In genomic region chr1:60970081-60970509, GRCh38 we compare ENCODE assay signal across 9 cellular contexts.
DNase-seq lines count a peak whose midpoint lies in the region; ATAC-seq, FAIRE-seq and TF ChIP-seq lines count a peak whose summit lies in the region.
"Had no signal": no experiment of that assay in that cellular context is flagged by ENCODE, and none has a peak within 500 bp of the region (broad histone marks: within the 10 kb centered on the region; RNA-seq: fewer than 3 reads in every experiment).

No MANE protein-coding gene starts in this region.

- DNase-seq in NCI-H2107 treated with DMSO at 0.1 percent for 48 hours (lab: John Stamatoyannopoulos, UW; ENCODE audit: unreplicated experiment) (peak; percentile 48), NCI-H2107 (lab: John Stamatoyannopoulos, UW) (no peak), K562 (ENCODE audit: extremely low read depth in 1 of 4, low spot score in 3 of 4) (peak in 2 of 4 experiments; percentile 52 to 55), kidney glomerular epithelial cell (lab: John Stamatoyannopoulos, UW) (peak; percentile 29), vagina (ENCODE audit: extremely low spot score in 2 of 2) (no peak), mesenteric fat pad (ENCODE audit: low spot score) (no peak)
- DNase-seq in activated CD8-positive, alpha-beta T cell treated with anti-CD3 and anti-CD28 coated beads, Interleukin-2, amount 10 ng/mL, durations not matched to agents 7 days and 5 days: no peak
- DNase-seq: NCI-H2171 had no signal

- H3K9me3 ChIP-seq in K562 (replicated peaks; ENCODE audit: control insufficient read depth, insufficient read depth, low read depth, low read length): peaks cover 8% of the 10 kb centered on the region
- H3K9me3 ChIP-seq in vagina: no peaks in the 10 kb centered on the region

- CTCF ChIA-PET in K562 (lab: Yijun Ruan, JAX; ENCODE audit: low intra/inter-chr PET ratio): interaction anchor here (0.8 to 1.3 kb wide), 2 partner anchors 619 to 883 kb away, joined by 3 to 5 read pairs; no protein-coding TSS in a partner anchor
- CTCF ChIA-PET in activated CD8-positive, alpha-beta T cell treated with anti-CD3 and anti-CD28 coated beads, Interleukin-2, amount 10 ng/mL, durations not matched to agents 7 days and 5 days (lab: Charles Lee): no interaction called here

- H3K4me3 Mint-ChIP-seq in activated CD8-positive, alpha-beta T cell treated with anti-CD3 and anti-CD28 coated beads, Interleukin-2, amount 10 ng/mL, durations not matched to agents 7 days and 5 days: no peak overlapping the region

- peak overlapping the region; percentile 67 for H2AFZ ChIP-seq in K562 (ENCODE audit: low read depth, low read length)

- no TSS peak for BruUV-seq in K562 (replicated peaks; lab: Mats Ljungman, UMichigan)

- H3K27ac Mint-ChIP-seq in activated CD8-positive, alpha-beta T cell treated with anti-CD3 and anti-CD28 coated beads, Interleukin-2, amount 10 ng/mL, durations not matched to agents 7 days and 5 days: no peak overlapping the region

- TF ChIP-seq EP300 in K562 (IDR thresholded peaks at IDR 0.05; ENCODE audit: low read length): no peak

- H3K4me3 ChIP-seq in K562 (no peak overlapping the region), vagina (no peak overlapping the region)

- H3K36me3 Mint-ChIP-seq in activated CD8-positive, alpha-beta T cell treated with anti-CD3 and anti-CD28 coated beads, Interleukin-2, amount 10 ng/mL, durations not matched to agents 7 days and 5 days (ENCODE audit: low read depth): no peaks in the 10 kb centered on the region

- H3K27me3 ChIP-seq in K562 (ENCODE audit: control insufficient read depth in 2 of 2, insufficient read depth in 2 of 2, low read length in 2 of 2): no peaks in the 10 kb centered on the region
- H3K27me3 ChIP-seq in vagina: no peaks in the 10 kb centered on the region

- H3K9me3 Mint-ChIP-seq in activated CD8-positive, alpha-beta T cell treated with anti-CD3 and anti-CD28 coated beads, Interleukin-2, amount 10 ng/mL, durations not matched to agents 7 days and 5 days (ENCODE audit: insufficient read depth): peaks cover 17% of the 10 kb centered on the region

- no peak for TF ChIP-seq POLR2A in K562 (conservative IDR thresholded peaks at IDR 0.05)
- TF ChIP-seq POLR2A in vagina (IDR thresholded peaks at IDR 0.05): no peak

- ATAC-seq in K562 (peak; percentile 83), HG03139 (IDR thresholded peaks at IDR 0.05; ENCODE audit: unreplicated experiment) (no peak)
- ATAC-seq in activated CD8-positive, alpha-beta T cell treated with anti-CD3 and anti-CD28 coated beads, Interleukin-2, amount 10 ng/mL, durations not matched to agents 7 days and 5 days: no peak

- H3K4me1 ChIP-seq in K562 (replicated peaks in 1 of 2; ENCODE audit: control insufficient read depth in 2 of 2, insufficient read depth in 2 of 2, low read length in 2 of 2) (peaks cover 3 to 20% of the 10 kb centered on the region in 2 experiments; a peak in 4 of 5 replicates), vagina (no peaks in the 10 kb centered on the region)

- H3K27ac ChIP-seq in K562 (ENCODE audit: extremely low read depth, low read depth, low read length): no peak overlapping the region
- H3K27ac ChIP-seq in vagina: no peak overlapping the region

- peak; percentile 85 for FAIRE-seq in K562 (lab: Jason Lieb, UNC)

- WGBS in K562 (ENCODE audit: insufficient coverage, low coverage, missing lambda C conversion rate): 6% methylated on average over 7 of the region's 7 CpGs

- POLR2A ChIA-PET in K562 (lab: Yijun Ruan, JAX): no interaction called here
- POLR2A ChIA-PET in activated CD8-positive, alpha-beta T cell treated with anti-CD3 and anti-CD28 coated beads, Interleukin-2, amount 10 ng/mL, durations not matched to agents 7 days and 5 days (lab: Charles Lee): no interaction called here

- in situ Hi-C loops in K562 (cut with MboI): loop anchor here (10.0 kb wide), 3 partner anchors 475 to 875 kb away; no protein-coding TSS in a partner anchor

- no peaks in the 10 kb centered on the region for H3K9me1 ChIP-seq in K562 (ENCODE audit: control insufficient read depth, insufficient read depth, low read length)

- TF ChIP-seq RAD21 in K562 (CRISPR knock-in tag; conservative IDR thresholded peaks at IDR 0.05 in 1 of 2, IDR thresholded peaks at IDR 0.05 in 1 of 2): peak; percentile 76 to 89

- intact Hi-C loops in K562 (cut with micrococcal nuclease): loop anchor here (1.0 to 10.0 kb wide), 7 partner anchors 115 to 998 kb away; partner anchors contain the start of genes NFIA and TM2D1
- intact Hi-C loops in vagina (cut with DNase I): loop anchor here (5.0 to 10.0 kb wide), 2 partner anchors 72 to 245 kb away; no protein-coding TSS in a partner anchor

- no peaks in the 10 kb centered on the region for H4K20me1 ChIP-seq in K562 (replicated peaks; ENCODE audit: control insufficient read depth, insufficient read depth, low read length)

- peaks cover 10% of the 10 kb centered on the region for H3K27me3 Mint-ChIP-seq in activated CD8-positive, alpha-beta T cell treated with anti-CD3 and anti-CD28 coated beads, Interleukin-2, amount 10 ng/mL, durations not matched to agents 7 days and 5 days (ENCODE audit: low read depth)

- no peaks in the 10 kb centered on the region for H3K79me2 ChIP-seq in K562 (ENCODE audit: control insufficient read depth, insufficient read depth, low read length)

- H3K4me2 ChIP-seq in K562 (ENCODE audit: insufficient read depth, low read length): no peak overlapping the region

- no peaks in the 10 kb centered on the region for H3K36me3 ChIP-seq in K562 (ENCODE audit: control insufficient read depth, insufficient read depth, low read length)
- H3K36me3 ChIP-seq in vagina: no peaks in the 10 kb centered on the region

- peak; percentile 45 to 74 (median 67); a peak in 5 of 6 replicates for TF ChIP-seq CTCF in K562 (IDR thresholded peaks at IDR 0.05 in 2 of 3, conservative IDR thresholded peaks at IDR 0.05 in 1 of 3; ENCODE audit: insufficient read depth in 2 of 3, low read depth in 1 of 3, low read length in 3 of 3)
- peak in 2 of 3 experiments; percentile 26 to 57 for TF ChIP-seq CTCF in vagina (IDR thresholded peaks at IDR 0.05)

- no peaks in the 10 kb centered on the region for H3K4me1 Mint-ChIP-seq in activated CD8-positive, alpha-beta T cell treated with anti-CD3 and anti-CD28 coated beads, Interleukin-2, amount 10 ng/mL, durations not matched to agents 7 days and 5 days (ENCODE audit: low read depth)

- H3K9ac ChIP-seq in K562 (ENCODE audit: insufficient read depth in 1 of 2, low read depth in 2 of 2, low read length in 2 of 2): no peak overlapping the region

TF ChIP-seq in K562, 482 proteins besides CTCF, POLR2A, EP300 and RAD21:
- TF ChIP-seq RNF219 (CRISPR knock-in tag; IDR thresholded peaks at IDR 0.05) (no peak), ARID2 (IDR thresholded peaks at IDR 0.05) (0 out of 2 replicates have a peak, but pooled peaks have one; percentile 36), SMC3 (conservative IDR thresholded peaks at IDR 0.05; ENCODE audit: insufficient read depth, low read depth, low read length) (peak; percentile 62), GATA2 (CRISPR knock-in tag; IDR thresholded peaks at IDR 0.05) (0 out of 2 replicates have a peak, but pooled peaks have one; percentile 7), STAG1 (CRISPR knock-in tag; IDR thresholded peaks at IDR 0.05; ENCODE audit: borderline replicate concordance) (peak; percentile 40; the same call in 1 of the 2 replicates), DEAF1 (CRISPR knock-in tag; IDR thresholded peaks at IDR 0.05) (peak; percentile 66), GABPA (tag; conservative IDR thresholded peaks at IDR 0.05; ENCODE audit: low read depth) (no peak), ZNF24 (IDR thresholded peaks at IDR 0.05) (peak; percentile 77)

Comparison
In these comparisons a context has a peak if more than half of its experiments do, and no peak if none do; other contexts are left out.
1. DNase-seq: peak in NCI-H2107 treated with DMSO at 0.1 percent for 48 hours (single experiment) and kidney glomerular epithelial cell (single experiment); none in NCI-H2107 (single experiment), vagina (0 of 2), activated CD8-positive, alpha-beta T cell treated with anti-CD3 and anti-CD28 coated beads, Interleukin-2, amount 10 ng/mL, durations not matched to agents 7 days and 5 days (single experiment) and mesenteric fat pad (single experiment).